19 cellular contexts compared by ENCODE assay signal in the genomic region with DNA sequence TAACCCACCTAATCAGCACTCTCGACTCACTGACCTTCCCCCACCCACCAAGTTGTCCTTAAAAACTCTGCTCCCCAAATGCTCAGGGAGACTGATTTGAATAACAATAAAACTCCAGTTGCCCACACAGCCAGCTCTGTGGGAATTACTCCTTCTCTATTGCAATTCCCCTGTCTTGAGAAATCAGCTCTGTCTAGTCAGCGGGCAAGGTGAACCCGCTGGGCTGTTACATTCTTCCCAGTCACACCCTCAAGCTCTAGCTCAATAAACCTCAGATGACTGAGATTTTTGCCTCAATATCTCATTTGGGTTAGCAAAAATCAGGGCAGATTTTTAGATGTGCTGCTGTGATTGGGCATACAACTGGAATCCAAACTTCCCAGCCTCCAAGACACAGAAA. TPM values are rescaled to one million over a fixed set of nuclear protein-coding genes. Genes with fewer than 3 reads are reported as not detected.
"Had no signal": no experiment of that assay in that cellular context is flagged by ENCODE, and none has a peak within 500 bp of the region (broad histone marks: within the 10 kb centered on the region; RNA-seq: fewer than 3 reads in every experiment).

No MANE protein-coding gene starts in this region.

- H3K9me3 ChIP-seq: esophagus muscularis mucosa, gastrocnemius medialis, mucosa of descending colon, ovary, stomach, thoracic aorta, transverse colon had no signal

- H3K27ac ChIP-seq: epithelial cell of prostate, esophagus muscularis mucosa, gastrocnemius medialis, stomach, thoracic aorta had no signal

- H3K4me3 ChIP-seq: esophagus muscularis mucosa, gastrocnemius medialis, mucosa of descending colon, ovary, stomach, thoracic aorta, transverse colon had no signal

- H3K4me1 ChIP-seq: gastrocnemius medialis had no signal

- DNase-seq: effector memory CD8-positive, alpha-beta T cell; gastrocnemius medialis; kidney glomerular epithelial cell; mesendoderm; mucosa of descending colon; naive thymus-derived CD8-positive, alpha-beta T cell; nucleus accumbens; ovary; right cardiac atrium; small intestine; stimulated activated CD4-positive, alpha-beta T cell treated with anti-CD3 and anti-CD28 coated beads, Interleukin-12 subunit alpha, Interleukin-12 subunit beta, amount 100 ng/mL, for 4 hours; stimulated activated naive CD4-positive, alpha-beta T cell; stomach; substantia nigra; transverse colon had no signal

- H3K36me3 ChIP-seq: esophagus muscularis mucosa, gastrocnemius medialis, ovary, stomach, thoracic aorta, transverse colon had no signal

- H3K27me3 ChIP-seq: ovary, transverse colon had no signal

- ATAC-seq: effector memory CD8-positive, alpha-beta T cell; gastrocnemius medialis; naive thymus-derived CD8-positive, alpha-beta T cell; right cardiac atrium had no signal

RNA-seq across cellular contexts. Expression of a gene that starts 33.0 kb away (rescaled TPM):
- polyA plus RNA-seq: liver, right cardiac atrium had no signal
